20 cellular contexts compared by ENCODE assay signal in genomic region chr4:6915041-6916005, GRCh38. TPM values are rescaled to one million over a fixed set of nuclear protein-coding genes. Genes with fewer than 3 reads are reported as not detected.
DNase-seq lines count a peak whose midpoint lies in the region; ATAC-seq, FAIRE-seq and TF ChIP-seq lines count a peak whose summit lies in the region.
"Had no signal": no experiment of that assay in that cellular context is flagged by ENCODE, and none has a peak within 500 bp of the region (broad histone marks: within the 10 kb centered on the region; RNA-seq: fewer than 3 reads in every experiment).

No MANE protein-coding gene starts in this region.

- H3K79me2 ChIP-seq in K562 (ENCODE audit: control insufficient read depth, insufficient read depth, low read length) = peaks cover 95% of the 10 kb centered on the region

- H3K27ac Mint-ChIP-seq in CD4-positive, alpha-beta memory T cell = peak overlapping the region in 5 of 7 donors; percentile 13 to 96 (median 93)
- peak overlapping the region in 9 of 10 donors; percentile 22 to 90 (median 56) for H3K27ac Mint-ChIP-seq in naive thymus-derived CD8-positive, alpha-beta T cell

- H3K9ac ChIP-seq in BLaER1 (peak overlapping the region; percentile 47; the same call in 1 of the 2 replicates), K562 (ENCODE audit: insufficient read depth in 1 of 2, low read depth in 2 of 2, low read length in 2 of 2) (peak overlapping the region; percentile 74 to 88)

- H3K4me1 ChIP-seq in BLaER1 (peaks cover 91% of the 10 kb centered on the region), K562 (replicated peaks in 1 of 2; ENCODE audit: control insufficient read depth in 2 of 2, insufficient read depth in 2 of 2, low read length in 2 of 2) (peaks cover 69 to 72% of the 10 kb centered on the region in 2 experiments)
- H3K4me1 ChIP-seq in CD4-positive, alpha-beta memory T cell (ENCODE audit: insufficient read depth, low read length) = peaks cover 93% of the 10 kb centered on the region

- H3K27me3 Mint-ChIP-seq in CD4-positive, alpha-beta memory T cell = no peaks in the 10 kb centered on the region
- H3K27me3 Mint-ChIP-seq in naive thymus-derived CD8-positive, alpha-beta T cell = no peaks in the 10 kb centered on the region

- H3K27ac ChIP-seq in BLaER1 = peak overlapping the region; percentile 99
- no peak overlapping the region for H3K27ac ChIP-seq in CD4-positive, alpha-beta memory T cell (ENCODE audit: low read depth, low read length)
- peak overlapping the region; percentile 97 for H3K27ac ChIP-seq in K562 (ENCODE audit: extremely low read depth, low read depth, low read length)
- H3K27ac ChIP-seq: SJSA1 had no signal

- no peak for TF ChIP-seq CTCF in K562 (IDR thresholded peaks at IDR 0.05 in 2 of 3, conservative IDR thresholded peaks at IDR 0.05 in 1 of 3; ENCODE audit: insufficient read depth in 2 of 3, low read depth in 1 of 3, low read length in 3 of 3)

- no peaks in the 10 kb centered on the region for H3K9me3 Mint-ChIP-seq in CD4-positive, alpha-beta memory T cell
- no peaks in the 10 kb centered on the region for H3K9me3 Mint-ChIP-seq in naive thymus-derived CD8-positive, alpha-beta T cell

- H2AFZ ChIP-seq in K562 (ENCODE audit: low read depth, low read length) = no peak overlapping the region

- TF ChIP-seq RAD21 in K562 (CRISPR knock-in tag; conservative IDR thresholded peaks at IDR 0.05 in 1 of 2, IDR thresholded peaks at IDR 0.05 in 1 of 2) = no peak

- peak overlapping the region; percentile 97 for H3K4me2 ChIP-seq in BLaER1
- H3K4me2 ChIP-seq in K562 (ENCODE audit: insufficient read depth, low read length) = peak overlapping the region; percentile 65

- no peak overlapping the region for H3K4me3 ChIP-seq in BLaER1
- no peak overlapping the region for H3K4me3 ChIP-seq in CD4-positive, alpha-beta memory T cell (ENCODE audit: low read length in 2 of 2)
- no peak overlapping the region for H3K4me3 ChIP-seq in K562
- H3K4me3 ChIP-seq: SJSA1 had no signal

- intact Hi-C loops in CD4-positive, alpha-beta memory T cell (cut with micrococcal nuclease) = loop anchor here (5.0 kb wide), 1 partner anchor 57 kb away; no protein-coding TSS in a partner anchor
- intact Hi-C loops in K562 (cut with micrococcal nuclease) = loop anchor here (1.0 to 2.0 kb wide), 3 partner anchors 7 to 71 kb away; no protein-coding TSS in a partner anchor

- H3K9me3 ChIP-seq in BLaER1 = no peaks in the 10 kb centered on the region
- no peaks in the 10 kb centered on the region for H3K9me3 ChIP-seq in CD4-positive, alpha-beta memory T cell (ENCODE audit: control insufficient read depth in 1 of 2, low read length in 2 of 2)
- no peaks in the 10 kb centered on the region for H3K9me3 ChIP-seq in K562 (replicated peaks; ENCODE audit: control insufficient read depth, insufficient read depth, low read depth, low read length)
- H3K9me3 ChIP-seq: SJSA1 had no signal

- CTCF ChIA-PET in CD4-positive, alpha-beta memory T cell (lab: Charles Lee; ENCODE audit: partially characterized antibody) = interaction anchor here (0.7 to 4.2 kb wide), 6 partner anchors 11 to 351 kb away, joined by 3 to 23 read pairs (median 5); partner anchors contain the start of gene TADA2B
- CTCF ChIA-PET in K562 (lab: Yijun Ruan, JAX; ENCODE audit: low intra/inter-chr PET ratio) = no interaction called here

- POLR2A ChIA-PET in CD4-positive, alpha-beta memory T cell (lab: Charles Lee; ENCODE audit: partially characterized antibody) = interaction anchor here (0.6 to 5.2 kb wide), 9 partner anchors 12 to 234 kb away, joined by 3 to 65 read pairs (median 4); partner anchors contain the start of gene GRPEL1
- POLR2A ChIA-PET in K562 (lab: Yijun Ruan, JAX) = interaction anchor here (0.6 to 2.8 kb wide), 5 partner anchors 9 to 153 kb away, joined by 4 to 28 read pairs (median 7); partner anchors contain the start of gene GRPEL1
- POLR2A ChIA-PET in naive thymus-derived CD8-positive, alpha-beta T cell (lab: Charles Lee) = interaction anchor here (0.5 to 1.7 kb wide), 8 partner anchors 12 to 199 kb away, joined by 3 to 10 read pairs (median 3); partner anchors contain the start of genes BLOC1S4, GRPEL1 and TADA2B

- ATAC-seq in K562 = no peak
- no peak for ATAC-seq in naive thymus-derived CD8-positive, alpha-beta T cell
- no peak for ATAC-seq in GM18511 (IDR thresholded peaks at IDR 0.05; ENCODE audit: unreplicated experiment)
- ATAC-seq: activated CD4-positive, CD25-positive, alpha-beta regulatory T cell treated with anti-CD3 and anti-CD28 coated beads, Interleukin-2, amount 50 U/mL, for 24 hours; esophagus mucosa; left lobe of liver had no signal

- peaks cover 96% of the 10 kb centered on the region for H4K20me1 ChIP-seq in BLaER1
- H4K20me1 ChIP-seq in K562 (replicated peaks; ENCODE audit: control insufficient read depth, insufficient read depth, low read length) = no peaks in the 10 kb centered on the region

- peaks cover 0 to 9% of the 10 kb centered on the region in 2 donors for H3K36me3 Mint-ChIP-seq in CD4-positive, alpha-beta memory T cell
- H3K36me3 Mint-ChIP-seq in naive thymus-derived CD8-positive, alpha-beta T cell = no peaks in the 10 kb centered on the region

- 67% methylated on average over 17 of the region's 18 CpGs for WGBS in K562 (ENCODE audit: insufficient coverage, low coverage, missing lambda C conversion rate)

- H3K27me3 ChIP-seq in BLaER1 (no peaks in the 10 kb centered on the region), K562 (ENCODE audit: control insufficient read depth in 2 of 2, insufficient read depth in 2 of 2, low read length in 2 of 2) (no peaks in the 10 kb centered on the region; a peak in 1 of 5 replicates)
- H3K27me3 ChIP-seq in CD4-positive, alpha-beta memory T cell (ENCODE audit: insufficient read depth, low read length) = no peaks in the 10 kb centered on the region
- H3K27me3 ChIP-seq: SJSA1 had no signal

- H3K36me3 ChIP-seq in BLaER1 (peaks cover 18% of the 10 kb centered on the region; the same call in 1 of the 2 replicates), K562 (ENCODE audit: control insufficient read depth, insufficient read depth, low read length) (peaks cover 37% of the 10 kb centered on the region; the same call in 2 of the 3 replicates)
- H3K36me3 ChIP-seq in CD4-positive, alpha-beta memory T cell (ENCODE audit: insufficient read depth, low read length) = no peaks in the 10 kb centered on the region
- H3K36me3 ChIP-seq: SJSA1 had no signal

- TF ChIP-seq POLR2A in K562 (conservative IDR thresholded peaks at IDR 0.05) = no peak; the same call in 1 of the 2 replicates

- peaks cover 55 to 95% (median 79%) of the 10 kb centered on the region in 4 donors for H3K4me1 Mint-ChIP-seq in CD4-positive, alpha-beta memory T cell
- H3K4me1 Mint-ChIP-seq in naive thymus-derived CD8-positive, alpha-beta T cell = peaks cover 45 to 85% (median 84%) of the 10 kb centered on the region in 4 donors

- H3K4me3 Mint-ChIP-seq in CD4-positive, alpha-beta memory T cell = peak overlapping the region in 4 of 8 donors; percentile 4 to 31 (median 22)
- peak overlapping the region in 2 of 10 donors; percentile 39 to 70 for H3K4me3 Mint-ChIP-seq in naive thymus-derived CD8-positive, alpha-beta T cell

- FAIRE-seq in K562 (lab: Jason Lieb, UNC) = no peak
- FAIRE-seq: G401.6 had no signal

- no peaks in the 10 kb centered on the region for H3K9me1 ChIP-seq in K562 (ENCODE audit: control insufficient read depth, insufficient read depth, low read length)

- in situ Hi-C loops in K562 (cut with MboI) = no loop called here

- DNase-seq in CD4-positive, alpha-beta memory T cell = no peak
- DNase-seq in K562 (ENCODE audit: extremely low read depth in 1 of 4, low spot score in 3 of 4) (peak in 1 of 4 experiments; percentile 16), EL (no peak), D341Med (ENCODE audit: low spot score) (no peak), GM19238 (ENCODE audit: insufficient read length, low spot score) (no peak)
- DNase-seq in naive thymus-derived CD8-positive, alpha-beta T cell = no peak
- DNase-seq: activated gamma-delta T cell; aorta; central memory CD4-positive, alpha-beta T cell; NCI-H748 treated with DMSO at 0.1 percent for 48 hours; occipital lobe; OCI-M1; T-helper 9 cell had no signal

- no TSS peak for BruUV-seq in K562 (replicated peaks; lab: Mats Ljungman, UMichigan)

- TF ChIP-seq EP300 in K562 (IDR thresholded peaks at IDR 0.05; ENCODE audit: low read length) = no peak

TF ChIP-seq in K562, 482 proteins besides CTCF, POLR2A, EP300 and RAD21 (continues in another document):
- TF ChIP-seq CXXC5 (CRISPR knock-in tag; IDR thresholded peaks at IDR 0.05) = peak; percentile 43; the same call in 1 of the 2 replicates
- TF ChIP-seq ZSCAN29 (IDR thresholded peaks at IDR 0.05) = no peak
- no peak for TF ChIP-seq ZEB2 (IDR thresholded peaks at IDR 0.05)
- TF ChIP-seq MEF2D (tag; conservative IDR thresholded peaks at IDR 0.05; ENCODE audit: low read depth) = no peak
- no peak for TF ChIP-seq ZC3H8 (IDR thresholded peaks at IDR 0.05)

RNA-seq across cellular contexts. Expression of gene TBC1D14, which starts 5.7 kb away (rescaled TPM):
- total RNA-seq in CD4-positive, alpha-beta memory T cell = 10 to 100 TPM; 73.7 to 80.7 TPM
- polyA plus RNA-seq in CD4-positive, alpha-beta memory T cell = 10 to 100 TPM; 40.7 to 52.2 TPM
- 61.0 and 70.3 TPM in 2 replicates for total RNA-seq in K562 (2011; cell fraction: chromatin; rRNA removed; ENCODE audit: low replicate concordance)
- 50.4 and 54.0 TPM in 2 replicates for total RNA-seq in K562 (2011; cell fraction: nucleolus; rRNA removed)
- 45.9 and 49.3 TPM in 2 replicates for total RNA-seq in K562 (2011; cell fraction: nucleoplasm; rRNA removed)
- total RNA-seq in K562 (2014; rRNA removed) (50.2 and 54.4 TPM in 2 replicates), K562 (2014; rRNA removed; fragmentation: Illumina TruSeq; extraction: Trizol) (44.8 and 45.5 TPM in 2 replicates), K562 (2015; rRNA removed; fragmentation: Illumina TruSeq; extraction: Trizol) (55.8 and 57.7 TPM in 2 replicates), K562 (2021) (55.4 and 59.6 TPM in 2 replicates)
- polyA plus RNA-seq in K562 (2011; rRNA removed) (31.4 and 41.2 TPM in 2 replicates), K562 (2014; fragmentation: Illumina TruSeq; extraction: Trizol) (46.2 and 47.7 TPM in 2 replicates), K562 (2014; fragmentation: Nextera tagmentation; extraction: Ambion mirVana) (1 to 10 TPM; 2.1 to 2.7 TPM), K562 (2014; rRNA removed) (43.3 and 50.8 TPM in 2 replicates)
- polyA plus RNA-seq in K562 (2011; cell fraction: cytosol; rRNA removed) = 37.0 and 43.7 TPM in 2 replicates
- polyA plus RNA-seq in K562 (2011; cell fraction: nucleus; rRNA removed) = 37.0 and 46.2 TPM in 2 replicates
- polyA plus RNA-seq in K562 (2012) = 45.4 TPM in 2 replicates
- polyA minus RNA-seq in K562 (2011; rRNA and poly(A)+ RNA removed) = 51.1 and 64.3 TPM in 2 replicates
- 29.6 and 35.1 TPM in 2 replicates for polyA minus RNA-seq in K562 (2011; cell fraction: cytosol; rRNA and poly(A)+ RNA removed)
- 26.1 and 34.0 TPM in 2 replicates for polyA minus RNA-seq in K562 (2011; cell fraction: nucleus; rRNA and poly(A)+ RNA removed)
- 10 to 100 TPM; 77.3 to 78.2 TPM for total RNA-seq in naive thymus-derived CD8-positive, alpha-beta T cell
- polyA plus RNA-seq in naive thymus-derived CD8-positive, alpha-beta T cell = 10 to 100 TPM; 34.8 to 47.0 (median 36.7) TPM
